Comparison of ENCODE assay signal across 21 cellular contexts in the genomic region with DNA sequence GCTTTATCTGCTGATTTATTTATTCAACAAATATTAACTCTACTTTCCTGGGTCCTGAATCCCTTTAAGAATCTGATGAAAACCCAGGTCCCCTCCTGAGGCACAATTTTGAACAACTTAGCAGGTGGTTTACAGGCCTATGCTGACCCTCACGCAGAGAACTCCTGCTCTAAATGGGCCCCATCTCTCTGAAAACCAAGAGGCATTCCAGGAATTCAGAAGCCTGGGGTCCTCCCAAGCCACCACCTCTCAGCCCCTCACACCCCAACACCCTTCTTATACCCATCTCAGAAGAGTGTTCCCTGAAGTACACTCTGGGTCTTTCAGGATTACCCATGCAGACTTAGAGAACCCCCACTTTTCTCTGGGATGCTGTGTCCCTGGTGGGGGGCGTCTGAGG. TPM values are rescaled to one million over a fixed set of nuclear protein-coding genes. Genes with fewer than 3 reads are reported as not detected.
A peak's percentile ranks its signal among the peaks of the same experiment; 100 is the strongest.
DNase-seq lines count a peak whose midpoint lies in the region; ATAC-seq and TF ChIP-seq lines count a peak whose summit lies in the region.
"Had no signal": no experiment of that assay in that cellular context is flagged by ENCODE, and none has a peak within 500 bp of the region (broad histone marks: within the 10 kb centered on the region; RNA-seq: fewer than 3 reads in every experiment).

No MANE protein-coding gene starts in this region.

- no peak for TF ChIP-seq POLR2A in spleen (IDR thresholded peaks at IDR 0.05)

- DNase-seq in H7, result peak; percentile 59
- no peak for DNase-seq in WTC11 (ENCODE audit: low spot score)
- DNase-seq in endodermal cell, result peak; percentile 58
- peak; percentile 43 for DNase-seq in spleen
- no peak for DNase-seq in naive thymus-derived CD4-positive, alpha-beta T cell
- no peak for DNase-seq in activated T-helper 1 cell treated with anti-CD3 and anti-CD28 coated beads, Interleukin-12 subunit alpha, Interleukin-12 subunit beta, Interleukin-2, Interleukin-4 antibody, amounts not matched to agents 30 ng/mL and 10 ng/mL and 1 ng/mL, durations not matched to agents 14 hours and 24 hours and 36 hours (ENCODE audit: low spot score)
- DNase-seq: ACHN; BE2C; C1 segment of cervical spinal cord; CD4-positive, CD25-positive, alpha-beta regulatory T cell; CD8-positive, alpha-beta memory T cell; COR-L47; DMS 273 treated with DMSO at 0.1 percent for 48 hours; DMS53; DND-41; EL; GOT3 had no signal

- H3K27ac ChIP-seq in endodermal cell (ENCODE audit: low read depth, low read length) (no peak overlapping the region), spleen (no peak overlapping the region)
- no peak overlapping the region for H3K27ac ChIP-seq in naive thymus-derived CD4-positive, alpha-beta T cell (ENCODE audit: low read depth, low read length)

- POLR2A ChIA-PET in WTC11 (lab: Charles Lee), result no interaction called here
- POLR2A ChIA-PET in naive thymus-derived CD4-positive, alpha-beta T cell (lab: Charles Lee), result no interaction called here

- H3K9me3 Mint-ChIP-seq in WTC11, result no peaks in the 10 kb centered on the region
- H3K9me3 Mint-ChIP-seq in endodermal cell, result no peaks in the 10 kb centered on the region
- no peaks in the 10 kb centered on the region for H3K9me3 Mint-ChIP-seq in naive thymus-derived CD4-positive, alpha-beta T cell
- no peaks in the 10 kb centered on the region for H3K9me3 Mint-ChIP-seq in activated T-helper 1 cell treated with anti-CD3 and anti-CD28 coated beads, Interleukin-12 subunit alpha, Interleukin-12 subunit beta, Interleukin-2, Interleukin-4 antibody, amounts not matched to agents 30 ng/mL and 10 ng/mL and 1 ng/mL, durations not matched to agents 14 hours and 24 hours and 36 hours
- H3K9me3 Mint-ChIP-seq: CD4-positive, CD25-positive, alpha-beta regulatory T cell; CD8-positive, alpha-beta memory T cell had no signal

- H3K4me1 Mint-ChIP-seq in WTC11 (peaks cover 38% of the 10 kb centered on the region), endodermal cell (peaks cover 10% of the 10 kb centered on the region)
- H3K4me1 Mint-ChIP-seq in naive thymus-derived CD4-positive, alpha-beta T cell, result peaks cover 0 to 4% (median 0%) of the 10 kb centered on the region in 7 donors
- H3K4me1 Mint-ChIP-seq in activated T-helper 1 cell treated with anti-CD3 and anti-CD28 coated beads, Interleukin-12 subunit alpha, Interleukin-12 subunit beta, Interleukin-2, Interleukin-4 antibody, amounts not matched to agents 30 ng/mL and 10 ng/mL and 1 ng/mL, durations not matched to agents 14 hours and 24 hours and 36 hours (ENCODE audit: low read depth), result no peaks in the 10 kb centered on the region
- H3K4me1 Mint-ChIP-seq: CD4-positive, CD25-positive, alpha-beta regulatory T cell; CD8-positive, alpha-beta memory T cell had no signal

- H3K27me3 Mint-ChIP-seq in WTC11 (ENCODE audit: low read depth) (no peaks in the 10 kb centered on the region; the same call in 1 of the 2 replicates), endodermal cell (ENCODE audit: insufficient read depth) (peaks cover 29% of the 10 kb centered on the region)
- H3K27me3 Mint-ChIP-seq in naive thymus-derived CD4-positive, alpha-beta T cell, result no peaks in the 10 kb centered on the region
- H3K27me3 Mint-ChIP-seq in activated T-helper 1 cell treated with anti-CD3 and anti-CD28 coated beads, Interleukin-12 subunit alpha, Interleukin-12 subunit beta, Interleukin-2, Interleukin-4 antibody, amounts not matched to agents 30 ng/mL and 10 ng/mL and 1 ng/mL, durations not matched to agents 14 hours and 24 hours and 36 hours (ENCODE audit: insufficient read depth), result peaks cover 3% of the 10 kb centered on the region

- H3K36me3 Mint-ChIP-seq in WTC11 (no peaks in the 10 kb centered on the region), endodermal cell (ENCODE audit: low read depth) (no peaks in the 10 kb centered on the region)
- H3K36me3 Mint-ChIP-seq in naive thymus-derived CD4-positive, alpha-beta T cell, result no peaks in the 10 kb centered on the region
- H3K36me3 Mint-ChIP-seq in activated T-helper 1 cell treated with anti-CD3 and anti-CD28 coated beads, Interleukin-12 subunit alpha, Interleukin-12 subunit beta, Interleukin-2, Interleukin-4 antibody, amounts not matched to agents 30 ng/mL and 10 ng/mL and 1 ng/mL, durations not matched to agents 14 hours and 24 hours and 36 hours (ENCODE audit: low read depth), result no peaks in the 10 kb centered on the region
- H3K36me3 Mint-ChIP-seq: CD4-positive, CD25-positive, alpha-beta regulatory T cell; CD8-positive, alpha-beta memory T cell had no signal

- no peak overlapping the region for H3K9ac ChIP-seq in endodermal cell (ENCODE audit: extremely low read depth, low read length, poor library complexity, severe bottlenecking)

- intact Hi-C loops in spleen (cut with DNase I; ENCODE audit: low total_unique reads), result no loop called here
- intact Hi-C loops in naive thymus-derived CD4-positive, alpha-beta T cell (cut with micrococcal nuclease), result no loop called here
- intact Hi-C loops in activated T-helper 1 cell treated with anti-CD3 and anti-CD28 coated beads, Interleukin-12 subunit alpha, Interleukin-12 subunit beta, Interleukin-2, Interleukin-4 antibody, amounts not matched to agents 30 ng/mL and 10 ng/mL and 1 ng/mL, durations not matched to agents 14 hours and 24 hours and 36 hours (cut with micrococcal nuclease), result no loop called here

- H3K4me3 Mint-ChIP-seq in WTC11 (no peak overlapping the region), endodermal cell (no peak overlapping the region)
- no peak overlapping the region for H3K4me3 Mint-ChIP-seq in naive thymus-derived CD4-positive, alpha-beta T cell
- no peak overlapping the region for H3K4me3 Mint-ChIP-seq in activated T-helper 1 cell treated with anti-CD3 and anti-CD28 coated beads, Interleukin-12 subunit alpha, Interleukin-12 subunit beta, Interleukin-2, Interleukin-4 antibody, amounts not matched to agents 30 ng/mL and 10 ng/mL and 1 ng/mL, durations not matched to agents 14 hours and 24 hours and 36 hours
- H3K4me3 Mint-ChIP-seq: CD4-positive, CD25-positive, alpha-beta regulatory T cell; CD8-positive, alpha-beta memory T cell had no signal

- H3K27me3 ChIP-seq in H7 (ENCODE audit: control insufficient read depth, insufficient read depth, low read length), result no peaks in the 10 kb centered on the region
- H3K27me3 ChIP-seq in endodermal cell (ENCODE audit: control insufficient read depth, insufficient read depth, low read length, poor library complexity, severe bottlenecking), result peaks cover 5% of the 10 kb centered on the region
- peaks cover 0 to 33% (median 0%) of the 10 kb centered on the region in 7 donors for H3K27me3 ChIP-seq in spleen (replicated peaks in 1 of 7)
- no peaks in the 10 kb centered on the region for H3K27me3 ChIP-seq in naive thymus-derived CD4-positive, alpha-beta T cell (ENCODE audit: control insufficient read depth in 2 of 2, insufficient read depth in 2 of 2, low read length in 2 of 2)
- H3K27me3 ChIP-seq: BE2C had no signal

- CTCF ChIA-PET in WTC11 (lab: Charles Lee), result no interaction called here
- CTCF ChIA-PET in naive thymus-derived CD4-positive, alpha-beta T cell (lab: Charles Lee), result no interaction called here

- H3K4me1 ChIP-seq in endodermal cell (ENCODE audit: control insufficient read depth, insufficient read depth, low read length) (no peaks in the 10 kb centered on the region), spleen (no peaks in the 10 kb centered on the region)
- no peaks in the 10 kb centered on the region for H3K4me1 ChIP-seq in naive thymus-derived CD4-positive, alpha-beta T cell (ENCODE audit: control insufficient read depth in 2 of 2, insufficient read depth in 2 of 2, low read length in 2 of 2)
- H3K4me1 ChIP-seq: HAP-1 had no signal

- 57 to 87% methylated on average over 1 to 2 of the region's 2 CpGs for WGBS in endodermal cell (ENCODE audit: insufficient coverage in 1 of 2, insufficient read length in 1 of 2), 2 experiments
- WGBS in spleen, 5 donors, result 59 to 82% (median 65%) methylated on average over 2 of the region's 2 CpGs

- ATAC-seq in WTC11 (peak; percentile 30), GM21390 (IDR thresholded peaks at IDR 0.05; ENCODE audit: unreplicated experiment) (no peak)
- no peak for ATAC-seq in naive thymus-derived CD4-positive, alpha-beta T cell
- ATAC-seq: GM12878 had no signal

- H3K36me3 ChIP-seq in H7 (replicated peaks; ENCODE audit: control insufficient read depth, insufficient read depth, low read length) (no peaks in the 10 kb centered on the region), endodermal cell (ENCODE audit: control insufficient read depth, insufficient read depth, low read length) (no peaks in the 10 kb centered on the region), spleen (no peaks in the 10 kb centered on the region)
- H3K36me3 ChIP-seq in naive thymus-derived CD4-positive, alpha-beta T cell (ENCODE audit: control insufficient read depth in 2 of 3, insufficient read depth in 3 of 3, low read length in 3 of 3), result no peaks in the 10 kb centered on the region
- H3K36me3 ChIP-seq: BE2C had no signal

- H3K4me3 ChIP-seq in H7 (ENCODE audit: insufficient read depth, low read depth, low read length) (no peak overlapping the region), endodermal cell (ENCODE audit: low read length) (no peak overlapping the region), spleen (no peak overlapping the region)
- H3K4me3 ChIP-seq in naive thymus-derived CD4-positive, alpha-beta T cell (ENCODE audit: low read length), result no peak overlapping the region
- H3K4me3 ChIP-seq: GM12878, HAP-1 had no signal

- H3K27ac Mint-ChIP-seq in WTC11 (no peak overlapping the region), endodermal cell (no peak overlapping the region)
- no peak overlapping the region for H3K27ac Mint-ChIP-seq in naive thymus-derived CD4-positive, alpha-beta T cell
- H3K27ac Mint-ChIP-seq in activated T-helper 1 cell treated with anti-CD3 and anti-CD28 coated beads, Interleukin-12 subunit alpha, Interleukin-12 subunit beta, Interleukin-2, Interleukin-4 antibody, amounts not matched to agents 30 ng/mL and 10 ng/mL and 1 ng/mL, durations not matched to agents 14 hours and 24 hours and 36 hours, result no peak overlapping the region
- H3K27ac Mint-ChIP-seq: CD4-positive, CD25-positive, alpha-beta regulatory T cell had no signal

- TF ChIP-seq CTCF in WTC11 (IDR thresholded peaks at IDR 0.05) (no peak), endodermal cell (conservative IDR thresholded peaks at IDR 0.05) (no peak), spleen (IDR thresholded peaks at IDR 0.05 in 8 of 11, conservative IDR thresholded peaks at IDR 0.05 in 3 of 11) (no peak)

- no peaks in the 10 kb centered on the region for H3K9me3 ChIP-seq in endodermal cell (ENCODE audit: control insufficient read depth, low read length)
- no peaks in the 10 kb centered on the region for H3K9me3 ChIP-seq in spleen
- no peaks in the 10 kb centered on the region for H3K9me3 ChIP-seq in naive thymus-derived CD4-positive, alpha-beta T cell (ENCODE audit: control insufficient read depth in 2 of 3, low read length in 3 of 3)
- H3K9me3 ChIP-seq: BE2C, HAP-1 had no signal

RNA-seq across cellular contexts. Expression of a gene that starts 34.5 kb away (rescaled TPM):
- 1.1 and 2.7 TPM in 2 replicates for total RNA-seq in H7 (2014; rRNA removed; shearing (Covaris generic))
- total RNA-seq in WTC11 (2021), result 7.7 to 19.2 TPM (median 9.2 TPM) in 3 replicates
- not detected for total RNA-seq in endodermal cell
- 0.43 TPM for polyA plus RNA-seq in endodermal cell (2013, experiment 1 of 2)
- 0.08 TPM for polyA plus RNA-seq in endodermal cell (2013, experiment 2 of 2)
- total RNA-seq in spleen, result 1 to 10 TPM in 1 of 7 donors, under 1 TPM in 1, not detected in 5; 0.68 to 2.0 TPM
- under 1 TPM; 0.02 to 0.03 (median 0.02) TPM for polyA plus RNA-seq in spleen
- under 1 TPM in 1 of 5 experiments, not detected in 4; 0.07 TPM for total RNA-seq in naive thymus-derived CD4-positive, alpha-beta T cell
- under 1 TPM; 0.24 to 0.58 TPM for polyA plus RNA-seq in naive thymus-derived CD4-positive, alpha-beta T cell
- total RNA-seq in activated T-helper 1 cell treated with anti-CD3 and anti-CD28 coated beads, Interleukin-12 subunit alpha, Interleukin-12 subunit beta, Interleukin-2, Interleukin-4 antibody, amounts not matched to agents 30 ng/mL and 10 ng/mL and 1 ng/mL, durations not matched to agents 14 hours and 24 hours and 36 hours, result not detected in 2 replicates
- total RNA-seq: CD4-positive, CD25-positive, alpha-beta regulatory T cell; CD8-positive, alpha-beta memory T cell; G401; GM12878 had no signal

Comparison
In these comparisons a context has a peak if more than half of its experiments do, and no peak if none do; other contexts are left out.
1. DNase-seq: peak in H7 (single experiment), endodermal cell (single experiment) and spleen (single experiment); none in WTC11 (single experiment), naive thymus-derived CD4-positive, alpha-beta T cell (0 of 9) and activated T-helper 1 cell treated with anti-CD3 and anti-CD28 coated beads, Interleukin-12 subunit alpha, Interleukin-12 subunit beta, Interleukin-2, Interleukin-4 antibody, amounts not matched to agents 30 ng/mL and 10 ng/mL and 1 ng/mL, durations not matched to agents 14 hours and 24 hours and 36 hours (single experiment).